ENCODE assay signal across 1 cellular context in the genomic region with DNA sequence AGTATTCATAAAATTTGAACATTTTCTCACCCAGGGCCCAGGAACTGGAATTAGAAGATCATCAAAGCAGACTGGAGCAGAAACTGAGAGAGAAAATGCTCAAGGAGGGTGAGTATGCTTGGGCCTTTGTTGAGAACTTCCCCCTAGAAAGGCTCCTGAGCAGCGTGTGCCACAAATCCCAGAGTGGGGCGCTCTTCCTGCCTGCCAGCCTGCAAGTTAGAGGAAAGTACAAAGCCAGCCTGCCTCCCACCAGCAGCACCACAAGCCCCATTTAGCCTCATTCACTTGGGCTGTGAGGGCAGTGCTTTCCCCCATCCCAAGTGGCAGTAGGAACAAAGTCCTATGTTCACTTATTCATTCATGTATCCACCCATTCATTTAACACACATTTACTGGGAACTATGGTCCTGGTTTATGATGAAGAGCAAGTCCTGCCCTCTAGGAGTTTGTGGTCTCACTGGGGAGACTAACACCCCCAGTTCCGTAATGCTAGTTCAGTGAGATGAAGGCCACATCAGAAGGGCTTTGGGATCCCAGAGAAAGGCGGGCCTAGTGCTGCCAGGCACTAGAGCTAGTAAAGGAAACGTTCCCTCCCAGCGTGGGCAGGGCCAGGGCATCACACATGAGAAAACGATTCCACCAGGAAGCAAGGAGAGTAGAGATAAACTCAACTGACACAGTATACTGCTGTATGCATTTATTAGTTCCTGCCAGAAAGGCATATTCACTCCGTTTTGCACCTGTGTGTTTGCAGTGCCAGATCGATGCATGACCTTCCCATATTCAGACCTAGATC.
TF ChIP-seq lines count a peak whose summit lies in the region.

No MANE protein-coding gene starts in this region.

TF ChIP-seq in GM23338, 12 proteins besides CTCF, POLR2A, EP300 and RAD21:
- TF ChIP-seq, protein P1, sequence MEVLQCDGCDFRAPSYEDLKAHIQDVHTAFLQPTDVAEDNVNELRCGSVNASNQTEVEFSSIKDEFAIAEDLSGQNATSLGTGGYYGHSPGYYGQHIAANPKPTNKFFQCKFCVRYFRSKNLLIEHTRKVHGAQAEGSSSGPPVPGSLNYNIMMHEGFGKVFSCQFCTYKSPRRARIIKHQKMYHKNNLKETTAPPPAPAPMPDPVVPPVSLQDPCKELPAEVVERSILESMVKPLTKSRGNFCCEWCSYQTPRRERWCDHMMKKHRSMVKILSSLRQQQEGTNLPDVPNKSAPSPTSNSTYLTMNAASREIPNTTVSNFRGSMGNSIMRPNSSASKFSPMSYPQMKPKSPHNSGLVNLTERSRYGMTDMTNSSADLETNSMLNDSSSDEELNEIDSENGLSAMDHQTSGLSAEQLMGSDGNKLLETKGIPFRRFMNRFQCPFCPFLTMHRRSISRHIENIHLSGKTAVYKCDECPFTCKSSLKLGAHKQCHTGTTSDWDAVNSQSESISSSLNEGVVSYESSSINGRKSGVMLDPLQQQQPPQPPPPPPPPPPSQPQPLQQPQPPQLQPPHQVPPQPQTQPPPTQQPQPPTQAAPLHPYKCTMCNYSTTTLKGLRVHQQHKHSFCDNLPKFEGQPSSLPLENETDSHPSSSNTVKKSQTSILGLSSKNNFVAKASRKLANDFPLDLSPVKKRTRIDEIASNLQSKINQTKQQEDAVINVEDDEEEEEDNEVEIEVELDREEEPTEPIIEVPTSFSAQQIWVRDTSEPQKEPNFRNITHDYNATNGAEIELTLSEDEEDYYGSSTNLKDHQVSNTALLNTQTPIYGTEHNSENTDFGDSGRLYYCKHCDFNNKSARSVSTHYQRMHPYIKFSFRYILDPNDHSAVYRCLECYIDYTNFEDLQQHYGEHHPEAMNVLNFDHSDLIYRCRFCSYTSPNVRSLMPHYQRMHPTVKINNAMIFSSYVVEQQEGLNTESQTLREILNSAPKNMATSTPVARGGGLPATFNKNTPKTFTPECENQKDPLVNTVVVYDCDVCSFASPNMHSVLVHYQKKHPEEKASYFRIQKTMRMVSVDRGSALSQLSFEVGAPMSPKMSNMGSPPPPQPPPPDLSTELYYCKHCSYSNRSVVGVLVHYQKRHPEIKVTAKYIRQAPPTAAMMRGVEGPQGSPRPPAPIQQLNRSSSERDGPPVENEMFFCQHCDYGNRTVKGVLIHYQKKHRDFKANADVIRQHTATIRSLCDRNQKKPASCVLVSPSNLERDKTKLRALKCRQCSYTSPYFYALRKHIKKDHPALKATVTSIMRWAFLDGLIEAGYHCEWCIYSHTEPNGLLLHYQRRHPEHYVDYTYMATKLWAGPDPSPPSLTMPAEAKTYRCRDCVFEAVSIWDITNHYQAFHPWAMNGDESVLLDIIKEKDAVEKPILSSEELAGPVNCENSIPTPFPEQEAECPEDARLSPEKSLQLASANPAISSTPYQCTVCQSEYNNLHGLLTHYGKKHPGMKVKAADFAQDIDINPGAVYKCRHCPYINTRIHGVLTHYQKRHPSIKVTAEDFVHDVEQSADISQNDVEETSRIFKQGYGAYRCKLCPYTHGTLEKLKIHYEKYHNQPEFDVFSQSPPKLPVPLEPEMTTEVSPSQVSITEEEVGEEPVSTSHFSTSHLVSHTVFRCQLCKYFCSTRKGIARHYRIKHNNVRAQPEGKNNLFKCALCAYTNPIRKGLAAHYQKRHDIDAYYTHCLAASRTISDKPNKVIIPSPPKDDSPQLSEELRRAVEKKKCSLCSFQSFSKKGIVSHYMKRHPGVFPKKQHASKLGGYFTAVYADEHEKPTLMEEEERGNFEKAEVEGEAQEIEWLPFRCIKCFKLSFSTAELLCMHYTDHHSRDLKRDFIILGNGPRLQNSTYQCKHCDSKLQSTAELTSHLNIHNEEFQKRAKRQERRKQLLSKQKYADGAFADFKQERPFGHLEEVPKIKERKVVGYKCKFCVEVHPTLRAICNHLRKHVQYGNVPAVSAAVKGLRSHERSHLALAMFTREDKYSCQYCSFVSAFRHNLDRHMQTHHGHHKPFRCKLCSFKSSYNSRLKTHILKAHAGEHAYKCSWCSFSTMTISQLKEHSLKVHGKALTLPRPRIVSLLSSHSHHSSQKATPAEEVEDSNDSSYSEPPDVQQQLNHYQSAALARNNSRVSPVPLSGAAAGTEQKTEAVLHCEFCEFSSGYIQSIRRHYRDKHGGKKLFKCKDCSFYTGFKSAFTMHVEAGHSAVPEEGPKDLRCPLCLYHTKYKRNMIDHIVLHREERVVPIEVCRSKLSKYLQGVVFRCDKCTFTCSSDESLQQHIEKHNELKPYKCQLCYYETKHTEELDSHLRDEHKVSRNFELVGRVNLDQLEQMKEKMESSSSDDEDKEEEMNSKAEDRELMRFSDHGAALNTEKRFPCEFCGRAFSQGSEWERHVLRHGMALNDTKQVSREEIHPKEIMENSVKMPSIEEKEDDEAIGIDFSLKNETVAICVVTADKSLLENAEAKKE (CRISPR knock-in tag; IDR thresholded peaks at IDR 0.05) = no peak
- TF ChIP-seq EZH2phosphoT487 (IDR thresholded peaks at IDR 0.05; ENCODE audit: unreplicated experiment) = no peak
- TF ChIP-seq, protein P2, sequence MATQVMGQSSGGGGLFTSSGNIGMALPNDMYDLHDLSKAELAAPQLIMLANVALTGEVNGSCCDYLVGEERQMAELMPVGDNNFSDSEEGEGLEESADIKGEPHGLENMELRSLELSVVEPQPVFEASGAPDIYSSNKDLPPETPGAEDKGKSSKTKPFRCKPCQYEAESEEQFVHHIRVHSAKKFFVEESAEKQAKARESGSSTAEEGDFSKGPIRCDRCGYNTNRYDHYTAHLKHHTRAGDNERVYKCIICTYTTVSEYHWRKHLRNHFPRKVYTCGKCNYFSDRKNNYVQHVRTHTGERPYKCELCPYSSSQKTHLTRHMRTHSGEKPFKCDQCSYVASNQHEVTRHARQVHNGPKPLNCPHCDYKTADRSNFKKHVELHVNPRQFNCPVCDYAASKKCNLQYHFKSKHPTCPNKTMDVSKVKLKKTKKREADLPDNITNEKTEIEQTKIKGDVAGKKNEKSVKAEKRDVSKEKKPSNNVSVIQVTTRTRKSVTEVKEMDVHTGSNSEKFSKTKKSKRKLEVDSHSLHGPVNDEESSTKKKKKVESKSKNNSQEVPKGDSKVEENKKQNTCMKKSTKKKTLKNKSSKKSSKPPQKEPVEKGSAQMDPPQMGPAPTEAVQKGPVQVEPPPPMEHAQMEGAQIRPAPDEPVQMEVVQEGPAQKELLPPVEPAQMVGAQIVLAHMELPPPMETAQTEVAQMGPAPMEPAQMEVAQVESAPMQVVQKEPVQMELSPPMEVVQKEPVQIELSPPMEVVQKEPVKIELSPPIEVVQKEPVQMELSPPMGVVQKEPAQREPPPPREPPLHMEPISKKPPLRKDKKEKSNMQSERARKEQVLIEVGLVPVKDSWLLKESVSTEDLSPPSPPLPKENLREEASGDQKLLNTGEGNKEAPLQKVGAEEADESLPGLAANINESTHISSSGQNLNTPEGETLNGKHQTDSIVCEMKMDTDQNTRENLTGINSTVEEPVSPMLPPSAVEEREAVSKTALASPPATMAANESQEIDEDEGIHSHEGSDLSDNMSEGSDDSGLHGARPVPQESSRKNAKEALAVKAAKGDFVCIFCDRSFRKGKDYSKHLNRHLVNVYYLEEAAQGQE (IDR thresholded peaks at IDR 0.05; ENCODE audit: unreplicated experiment) = no peak
- no peak for TF ChIP-seq ZNF331 (CRISPR knock-in tag; IDR thresholded peaks at IDR 0.05; ENCODE audit: low read depth)
- TF ChIP-seq, protein P3, sequence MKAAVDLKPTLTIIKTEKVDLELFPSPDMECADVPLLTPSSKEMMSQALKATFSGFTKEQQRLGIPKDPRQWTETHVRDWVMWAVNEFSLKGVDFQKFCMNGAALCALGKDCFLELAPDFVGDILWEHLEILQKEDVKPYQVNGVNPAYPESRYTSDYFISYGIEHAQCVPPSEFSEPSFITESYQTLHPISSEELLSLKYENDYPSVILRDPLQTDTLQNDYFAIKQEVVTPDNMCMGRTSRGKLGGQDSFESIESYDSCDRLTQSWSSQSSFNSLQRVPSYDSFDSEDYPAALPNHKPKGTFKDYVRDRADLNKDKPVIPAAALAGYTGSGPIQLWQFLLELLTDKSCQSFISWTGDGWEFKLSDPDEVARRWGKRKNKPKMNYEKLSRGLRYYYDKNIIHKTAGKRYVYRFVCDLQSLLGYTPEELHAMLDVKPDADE (IDR thresholded peaks at IDR 0.05) = no peak
- TF ChIP-seq CREB1 (CRISPR knock-in tag; IDR thresholded peaks at IDR 0.05; ENCODE audit: low read depth) = no peak
- TF ChIP-seq NANOG (IDR thresholded peaks at IDR 0.05; ENCODE audit: borderline replicate concordance) = no peak
- TF ChIP-seq ZNF114 (CRISPR knock-in tag; IDR thresholded peaks at IDR 0.05) = no peak
- no peak for TF ChIP-seq JUNB (IDR thresholded peaks at IDR 0.05; ENCODE audit: unreplicated experiment)
- TF ChIP-seq STAT1 (IDR thresholded peaks at IDR 0.05; ENCODE audit: unreplicated experiment) = no peak
- TF ChIP-seq POLR2AphosphoS5 (IDR thresholded peaks at IDR 0.05; ENCODE audit: low read depth) = no peak
- no peak for TF ChIP-seq EZH2 (IDR thresholded peaks at IDR 0.05; ENCODE audit: low read depth, unreplicated experiment)
